8 cellular contexts compared by ENCODE assay signal in genomic region chr6:86192123-86192522, GRCh38.
DNase-seq lines count a peak whose midpoint lies in the region; ATAC-seq and TF ChIP-seq lines count a peak whose summit lies in the region.

No MANE protein-coding gene starts in this region.

- no peak overlapping the region for H3K9ac ChIP-seq in NT2/D1 (ENCODE audit: insufficient read length, low read depth)

- DNase-seq in AG04450 (ENCODE audit: low read depth, low spot score) (no peak), NT2/D1 (ENCODE audit: low read depth, low spot score) (peak; percentile 1), iris pigment epithelial cell (ENCODE audit: low read depth) (peak; percentile 15), globus pallidus (ENCODE audit: low spot score) (no peak), NCI-H2081 (lab: John Stamatoyannopoulos, UW) (no peak)
- no peak for DNase-seq in activated CD8-positive, alpha-beta memory T cell treated with anti-CD3 and anti-CD28 coated beads for 24 hours

- CTCF ChIA-PET in AG04450 (lab: Charles Lee), result no interaction called here

- ATAC-seq in GM18870 (IDR thresholded peaks at IDR 0.05; ENCODE audit: unreplicated experiment) (peak; percentile 94), HG03025 (IDR thresholded peaks at IDR 0.05; ENCODE audit: low FRiP score, unreplicated experiment) (peak; percentile 96)

- H3K4me3 ChIP-seq in AG04450 (ENCODE audit: low read depth, low read length) (no peak overlapping the region), NT2/D1 (ENCODE audit: insufficient read length, low read depth) (no peak overlapping the region)

- no peaks in the 10 kb centered on the region for H3K9me3 ChIP-seq in AG04450 (ENCODE audit: control insufficient read depth, insufficient read depth, low read length)
- no peaks in the 10 kb centered on the region for H3K9me3 ChIP-seq in NT2/D1 (ENCODE audit: insufficient read depth, low read length)

- H3K4me1 ChIP-seq in NT2/D1 (ENCODE audit: insufficient read depth, insufficient read length), result no peaks in the 10 kb centered on the region

- H3K27ac ChIP-seq in AG04450 (ENCODE audit: low read depth, low read length), result no peak overlapping the region

- H3K36me3 ChIP-seq in NT2/D1 (ENCODE audit: insufficient read depth, insufficient read length, low read length), result no peaks in the 10 kb centered on the region

- H3K27me3 ChIP-seq in AG04450 (ENCODE audit: control insufficient read depth, insufficient read depth, low read length), result no peaks in the 10 kb centered on the region
- H3K27me3 ChIP-seq in NT2/D1 (ENCODE audit: insufficient read depth, insufficient read length), result no peaks in the 10 kb centered on the region

- TF ChIP-seq CTCF in AG04450 (IDR thresholded peaks at IDR 0.05; ENCODE audit: low read depth, low read length), result peak; percentile 20; the same call in 1 of the 2 replicates

- POLR2A ChIA-PET in AG04450 (lab: Yijun Ruan, JAX), result no interaction called here

Comparison
In these comparisons a context has a peak if more than half of its experiments do, and no peak if none do; other contexts are left out.
1. DNase-seq: peak in NT2/D1 (single experiment) and iris pigment epithelial cell (single experiment); none in AG04450 (single experiment), activated CD8-positive, alpha-beta memory T cell treated with anti-CD3 and anti-CD28 coated beads for 24 hours (single experiment), globus pallidus (single experiment) and NCI-H2081 (0 of 2).